Comparison of ENCODE assay signal across 27 cellular contexts in genomic region chr17:70829876-70830275, GRCh38.
A peak's percentile ranks its signal among the peaks of the same experiment; 100 is the strongest.
DNase-seq lines count a peak whose midpoint lies in the region; ATAC-seq, FAIRE-seq and TF ChIP-seq lines count a peak whose summit lies in the region.
"Had no signal": no experiment of that assay in that cellular context is flagged by ENCODE, and none has a peak within 500 bp of the region (broad histone marks: within the 10 kb centered on the region; RNA-seq: fewer than 3 reads in every experiment).

No MANE protein-coding gene starts in this region.

- H3K4me3 Mint-ChIP-seq in MCF 10A (ENCODE audit: unreplicated experiment): no peak overlapping the region
- H3K4me3 Mint-ChIP-seq: CD8-positive, alpha-beta memory T cell had no signal

- no TSS peak for BruUV-seq in MCF 10A (replicated peaks; lab: Mats Ljungman, UMichigan)

- H3K27ac Mint-ChIP-seq in MCF 10A (ENCODE audit: low read depth, unreplicated experiment): no peak overlapping the region

- H3K36me3 ChIP-seq in breast epithelium (no peaks in the 10 kb centered on the region), upper lobe of left lung (no peaks in the 10 kb centered on the region)
- H3K36me3 ChIP-seq: SJSA1 had no signal

- POLR2A ChIA-PET in MCF 10A (lab: Yijun Ruan, JAX): no interaction called here

- H3K27me3 ChIP-seq in breast epithelium: no peaks in the 10 kb centered on the region
- H3K27me3 ChIP-seq in upper lobe of left lung: no peaks in the 10 kb centered on the region
- H3K27me3 ChIP-seq: SJSA1 had no signal

- H3K4me1 ChIP-seq in breast epithelium (no peaks in the 10 kb centered on the region), upper lobe of left lung (no peaks in the 10 kb centered on the region)
- H3K4me1 ChIP-seq: SJSA1 had no signal

- no peak for ATAC-seq in upper lobe of left lung (ENCODE audit: low FRiP score in 2 of 2)
- ATAC-seq: HepG2, Panc1, Right ventricle myocardium inferior had no signal

- H3K4me3 ChIP-seq in breast epithelium: no peak overlapping the region
- H3K4me3 ChIP-seq in epithelial cell of esophagus (ENCODE audit: low read length): no peak overlapping the region
- no peak overlapping the region for H3K4me3 ChIP-seq in upper lobe of left lung
- H3K4me3 ChIP-seq: SJSA1 had no signal

- CTCF ChIA-PET in MCF 10A (lab: Yijun Ruan, JAX): interaction anchor here (1.2 kb wide), 1 partner anchor 63 kb away, joined by 8 read pairs; no protein-coding TSS in a partner anchor

- TF ChIP-seq EP300 in upper lobe of left lung (IDR thresholded peaks at IDR 0.05): no peak

- H3K9me3 Mint-ChIP-seq in MCF 10A (ENCODE audit: unreplicated experiment): no peaks in the 10 kb centered on the region

- TF ChIP-seq CTCF in MCF 10A (IDR thresholded peaks at IDR 0.05; ENCODE audit: unreplicated experiment): no peak
- no peak for TF ChIP-seq CTCF in breast epithelium (IDR thresholded peaks at IDR 0.05)
- no peak for TF ChIP-seq CTCF in epithelial cell of esophagus (IDR thresholded peaks at IDR 0.05; ENCODE audit: insufficient read depth, low read depth, low read length, missing control alignments)
- no peak for TF ChIP-seq CTCF in upper lobe of left lung (IDR thresholded peaks at IDR 0.05)

- no peaks in the 10 kb centered on the region for H3K4me1 Mint-ChIP-seq in MCF 10A (ENCODE audit: insufficient read depth, unreplicated experiment)
- H3K4me1 Mint-ChIP-seq: CD8-positive, alpha-beta memory T cell had no signal

- FAIRE-seq in RCC 7860 (lab: Jason Lieb, UNC): no peak
- FAIRE-seq: HepG2 had no signal

- peak; percentile 13 for DNase-seq in MCF 10A (ENCODE audit: unreplicated experiment)
- DNase-seq in breast epithelium (ENCODE audit: low spot score in 2 of 2): no peak
- DNase-seq in RCC 7860 (ENCODE audit: low spot score): peak; percentile 26
- DNase-seq in epithelial cell of esophagus (ENCODE audit: low read depth): peak; percentile 30
- DNase-seq in DMS 273 treated with DMSO at 0.1 percent for 48 hours (lab: John Stamatoyannopoulos, UW): no peak
- DNase-seq in upper lobe of left lung: no peak
- no peak for DNase-seq in NCI-H187 treated with DMSO at 0.1 percent for 48 hours (lab: John Stamatoyannopoulos, UW)
- no peak for DNase-seq in C1 segment of cervical spinal cord (lab: John Stamatoyannopoulos, UW)
- DNase-seq: ACHN; AML-193; Calu3; CD8-positive, alpha-beta memory T cell; GF-D8; KBM-7; NCI-H1105; NCI-H146; NCI-H2029 treated with DMSO at 0.1 percent for 48 hours; NCI-H345; NCI-H524; NCI-H774; NK-92 treated with Interleukin-12 subunit alpha and Interleukin-12 subunit beta, amount 100 ng/mL, for 24 hours had no signal

- H3K27ac ChIP-seq in breast epithelium: no peak overlapping the region
- H3K27ac ChIP-seq in upper lobe of left lung: no peak overlapping the region
- H3K27ac ChIP-seq: 22Rv1, C4-2B, SJSA1 had no signal

- no peaks in the 10 kb centered on the region for H3K9me3 ChIP-seq in breast epithelium
- no peaks in the 10 kb centered on the region for H3K9me3 ChIP-seq in upper lobe of left lung

- no peaks in the 10 kb centered on the region for H3K36me3 Mint-ChIP-seq in MCF 10A (ENCODE audit: insufficient read depth, unreplicated experiment)
- H3K36me3 Mint-ChIP-seq: CD8-positive, alpha-beta memory T cell had no signal

- no peak for TF ChIP-seq POLR2A in breast epithelium (IDR thresholded peaks at IDR 0.05)
- no peak for TF ChIP-seq POLR2A in upper lobe of left lung (IDR thresholded peaks at IDR 0.05)

- intact Hi-C loops in MCF 10A (cut with micrococcal nuclease) (no loop called here), breast epithelium (cut with DNase I; ENCODE audit: low total_unique reads) (no loop called here)

- H3K27me3 Mint-ChIP-seq in MCF 10A (ENCODE audit: insufficient read depth, unreplicated experiment): no peaks in the 10 kb centered on the region
- H3K27me3 Mint-ChIP-seq: CD8-positive, alpha-beta memory T cell had no signal

Comparison
In these comparisons a context has a peak if more than half of its experiments do, and no peak if none do; other contexts are left out.
1. DNase-seq: peak in MCF 10A (single experiment), RCC 7860 (single experiment) and epithelial cell of esophagus (single experiment); none in breast epithelium (0 of 2), DMS 273 treated with DMSO at 0.1 percent for 48 hours (single experiment), upper lobe of left lung (0 of 2), NCI-H187 treated with DMSO at 0.1 percent for 48 hours (single experiment) and C1 segment of cervical spinal cord (0 of 14).